In the genomic region with DNA sequence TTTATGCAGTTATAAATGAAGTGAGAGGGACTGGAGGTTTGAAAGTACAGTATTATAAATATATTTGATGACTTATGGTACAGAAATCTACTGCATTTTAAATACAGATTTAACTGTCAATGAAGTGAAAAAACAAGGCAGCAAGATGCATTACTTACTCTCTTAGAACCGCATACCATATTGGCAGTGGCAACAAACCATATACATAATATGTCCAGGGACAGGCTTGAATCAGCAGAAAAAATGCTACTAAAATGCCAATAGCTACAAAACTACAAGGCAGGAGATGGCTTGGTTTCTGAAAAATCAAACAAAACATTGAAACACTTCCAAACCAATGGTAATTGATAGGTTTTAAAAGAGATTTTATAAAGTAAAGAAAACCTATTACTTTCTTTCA, we compare ENCODE assay signal across 26 cellular contexts.
"Had no signal": no experiment of that assay in that cellular context is flagged by ENCODE, and none has a peak within 500 bp of the region (broad histone marks: within the 10 kb centered on the region; RNA-seq: fewer than 3 reads in every experiment).

No MANE protein-coding gene starts in this region.

- H3K4me3 ChIP-seq: left ventricle myocardium inferior, lower lobe of right lung, ovary, psoas muscle, sigmoid colon, spleen, thoracic aorta, tibial nerve, upper lobe of left lung had no signal

- H3K27ac ChIP-seq: epithelial cell of prostate, left ventricle myocardium inferior, lower lobe of right lung, ovary, psoas muscle, sigmoid colon, spleen, thoracic aorta, tibial nerve, upper lobe of left lung had no signal

- DNase-seq: effector CD8-positive, alpha-beta T cell; endodermal cell; hypothalamus; immature natural killer cell; islet precursor cell; kidney glomerular epithelial cell; left colon; left ventricle myocardium inferior; lower lobe of right lung; naive thymus-derived CD8-positive, alpha-beta T cell; nephron progenitor cell; nucleus accumbens; ovary; posterior cingulate gyrus; psoas muscle; right cardiac atrium; sigmoid colon; spleen; stimulated activated CD4-positive, alpha-beta T cell treated with anti-CD3 and anti-CD28 coated beads, Interleukin-4, amount 100 ng/mL, for 4 hours; stimulated activated naive CD8-positive, alpha-beta T cell treated with anti-CD3 and anti-CD28 coated beads, Interleukin-15, Interleukin-2, amounts not matched to agents 100 U/mL and 50 U/mL, for 24 hours; upper lobe of left lung had no signal

- H3K27me3 ChIP-seq: ovary, sigmoid colon, spleen, tibial nerve, upper lobe of left lung had no signal

- H3K4me1 ChIP-seq: left ventricle myocardium inferior, lower lobe of right lung, psoas muscle, sigmoid colon, spleen, tibial nerve, upper lobe of left lung had no signal

- ATAC-seq: esophagus mucosa; left colon; lower lobe of right lung; naive thymus-derived CD8-positive, alpha-beta T cell; psoas muscle; right cardiac atrium; stimulated activated memory B cell treated with anti-CD40 and anti-IgM and Interleukin-4, amounts not matched to agents 10 μg/mL and 1 μg/mL and 100 μg/mL, for 72 hours; stimulated activated naive CD8-positive, alpha-beta T cell treated with anti-CD3 and anti-CD28 coated beads, Interleukin-15, Interleukin-2, amounts not matched to agents 100 U/mL and 50 U/mL, for 24 hours had no signal

- H3K36me3 ChIP-seq: ovary, thoracic aorta had no signal

- H3K9me3 ChIP-seq: left ventricle myocardium inferior, lower lobe of right lung, ovary, psoas muscle, sigmoid colon, spleen, thoracic aorta, tibial nerve, upper lobe of left lung had no signal
